1 cellular context compared by ENCODE assay signal in genomic region chr17:50428831-50429424, GRCh38.
A peak's percentile ranks its signal among the peaks of the same experiment; 100 is the strongest.
TF ChIP-seq lines count a peak whose summit lies in the region.

No MANE protein-coding gene starts in this region.

TF ChIP-seq in HepG2, 621 proteins besides CTCF, POLR2A, EP300 and RAD21 (continued from another document and continues in another):
- TF ChIP-seq PRDM4 (CRISPR knock-in tag; IDR thresholded peaks at IDR 0.05; ENCODE audit: borderline replicate concordance) (no peak; the same call in 1 of the 2 replicates), ARHGAP35 (CRISPR knock-in tag; IDR thresholded peaks at IDR 0.05; ENCODE audit: borderline replicate concordance) (no peak), ZNF263 (CRISPR knock-in tag; IDR thresholded peaks at IDR 0.05) (peak; percentile 79), ZNF468 (CRISPR knock-in tag; IDR thresholded peaks at IDR 0.05) (no peak), HDAC2 (CRISPR knock-in tag; IDR thresholded peaks at IDR 0.05) (peak; percentile 99), TFE3 (CRISPR knock-in tag; IDR thresholded peaks at IDR 0.05) (peak; percentile 82), ZNF33A (CRISPR knock-in tag; IDR thresholded peaks at IDR 0.05; ENCODE audit: borderline replicate concordance) (no peak), HOMEZ (CRISPR knock-in tag; IDR thresholded peaks at IDR 0.05; ENCODE audit: low read depth) (peak; percentile 91), ZNF460 (CRISPR knock-in tag; IDR thresholded peaks at IDR 0.05; ENCODE audit: borderline replicate concordance) (no peak; the same call in 1 of the 2 replicates), KAT8 (CRISPR knock-in tag; IDR thresholded peaks at IDR 0.05) (peak; percentile 92), PATZ1 (CRISPR knock-in tag; IDR thresholded peaks at IDR 0.05) (peak; percentile 84), CSRNP1 (CRISPR knock-in tag; IDR thresholded peaks at IDR 0.05) (peak; percentile 89), GFI1 (CRISPR knock-in tag; IDR thresholded peaks at IDR 0.05; ENCODE audit: borderline replicate concordance) (peak; percentile 96), ZBTB49 (CRISPR knock-in tag; IDR thresholded peaks at IDR 0.05; ENCODE audit: borderline replicate concordance) (0 out of 2 replicates have a peak, but pooled peaks have one; percentile 50), RBM22 (optimal IDR thresholded peaks at IDR 0.05; ENCODE audit: low read length) (peak; percentile 37), ZNF121 (CRISPR knock-in tag; IDR thresholded peaks at IDR 0.05) (peak; percentile 19; the same call in 1 of the 2 replicates), RBAK (CRISPR knock-in tag; IDR thresholded peaks at IDR 0.05) (no peak), ZNF225 (CRISPR knock-in tag; IDR thresholded peaks at IDR 0.05) (peak; percentile 25; the same call in 1 of the 2 replicates), ARID2 (CRISPR knock-in tag; IDR thresholded peaks at IDR 0.05; ENCODE audit: borderline replicate concordance) (no peak), SAP130 (CRISPR knock-in tag; IDR thresholded peaks at IDR 0.05; ENCODE audit: low read depth) (peak; percentile 94), GTF3A (CRISPR knock-in tag; conservative IDR thresholded peaks at IDR 0.05) (peak; percentile 80; the same call in 1 of the 2 replicates), RELA (CRISPR knock-in tag; IDR thresholded peaks at IDR 0.05) (0 out of 2 replicates have a peak, but pooled peaks have one; percentile 63), ZNF704 (CRISPR knock-in tag; IDR thresholded peaks at IDR 0.05; ENCODE audit: borderline replicate concordance) (no peak), GZF1 (CRISPR knock-in tag; IDR thresholded peaks at IDR 0.05) (0 out of 2 replicates have a peak, but pooled peaks have one; percentile 60), ZNF605 (CRISPR knock-in tag; IDR thresholded peaks at IDR 0.05) (peak; percentile 94), CBFB (CRISPR knock-in tag; IDR thresholded peaks at IDR 0.05) (peak; percentile 73), TCF7 (IDR thresholded peaks at IDR 0.05; ENCODE audit: low read depth) (peak; percentile 91), ARNT (IDR thresholded peaks at IDR 0.05) (no peak), UBTF (CRISPR knock-in tag; IDR thresholded peaks at IDR 0.05) (peak; percentile 59; the same call in 1 of the 2 replicates), MIER2 (CRISPR knock-in tag; IDR thresholded peaks at IDR 0.05) (peak; percentile 88), MLX (CRISPR knock-in tag; IDR thresholded peaks at IDR 0.05) (peak; percentile 82), KLF11 (CRISPR knock-in tag; IDR thresholded peaks at IDR 0.05) (peak; percentile 93), HINFP (CRISPR knock-in tag; IDR thresholded peaks at IDR 0.05; ENCODE audit: low read depth) (peak; percentile 84), HIC2 (CRISPR knock-in tag; IDR thresholded peaks at IDR 0.05; ENCODE audit: low read depth) (peak; percentile 91), ZNF280B (CRISPR knock-in tag; IDR thresholded peaks at IDR 0.05; ENCODE audit: borderline replicate concordance) (no peak), ZNF761 (CRISPR knock-in tag; conservative IDR thresholded peaks at IDR 0.05) (peak; percentile 82; the same call in 1 of the 2 replicates)
